In genomic region chr3:37072892-37073291, GRCh38 we compare ENCODE assay signal across 10 cellular contexts.
DNase-seq lines count a peak whose midpoint lies in the region; ATAC-seq, FAIRE-seq and TF ChIP-seq lines count a peak whose summit lies in the region.
"Had no signal": no experiment of that assay in that cellular context is flagged by ENCODE, and none has a peak within 500 bp of the region (broad histone marks: within the 10 kb centered on the region; RNA-seq: fewer than 3 reads in every experiment).

No MANE protein-coding gene starts in this region.

- H2AFZ ChIP-seq in DND-41 (ENCODE audit: low read depth, low read length) (no peak overlapping the region), K562 (ENCODE audit: low read depth, low read length) (no peak overlapping the region)

- H3K4me3 ChIP-seq in DND-41 (ENCODE audit: low read depth in 1 of 2, low read length in 2 of 2) (no peak overlapping the region), K562 (no peak overlapping the region)

- no peaks in the 10 kb centered on the region for H3K9me1 ChIP-seq in K562 (ENCODE audit: control insufficient read depth, insufficient read depth, low read length)

- peaks cover 76% of the 10 kb centered on the region for H3K36me3 Mint-ChIP-seq in nephron progenitor cell (ENCODE audit: low read depth)
- H3K36me3 Mint-ChIP-seq in stimulated activated effector memory CD8-positive, alpha-beta T cell treated with anti-CD3 and anti-CD28 coated beads, Interleukin-12 subunit alpha, Interleukin-12 subunit beta, amount 100 ng/mL, for 72 hours, result peaks cover 62% of the 10 kb centered on the region

- peak overlapping the region; percentile 86 for H3K27ac Mint-ChIP-seq in nephron progenitor cell
- H3K27ac Mint-ChIP-seq in stimulated activated effector memory CD8-positive, alpha-beta T cell treated with anti-CD3 and anti-CD28 coated beads, Interleukin-12 subunit alpha, Interleukin-12 subunit beta, amount 100 ng/mL, for 72 hours, result no peak overlapping the region

- FAIRE-seq in K562 (lab: Jason Lieb, UNC), result no peak

- in situ Hi-C loops in K562 (cut with MboI), result no loop called here

- TF ChIP-seq EP300 in K562 (IDR thresholded peaks at IDR 0.05; ENCODE audit: low read length), result no peak

- H3K9ac ChIP-seq in DND-41 (ENCODE audit: low read depth, low read length), result 0 out of 2 replicates have a peak overlapping the region, but pooled peaks have one; percentile 21
- H3K9ac ChIP-seq in K562 (ENCODE audit: insufficient read depth in 1 of 2, low read depth in 2 of 2, low read length in 2 of 2), result no peak overlapping the region

- H3K27me3 ChIP-seq in DND-41 (ENCODE audit: insufficient read depth, low read length, poor library complexity), result no peaks in the 10 kb centered on the region
- no peaks in the 10 kb centered on the region for H3K27me3 ChIP-seq in K562 (ENCODE audit: control insufficient read depth in 2 of 2, insufficient read depth in 2 of 2, low read length in 2 of 2)

- 54% methylated on average over 2 of the region's 2 CpGs for WGBS in K562 (ENCODE audit: insufficient coverage, low coverage, missing lambda C conversion rate)

- H3K4me1 Mint-ChIP-seq in nephron progenitor cell, result peaks cover 5% of the 10 kb centered on the region
- H3K4me1 Mint-ChIP-seq in stimulated activated effector memory CD8-positive, alpha-beta T cell treated with anti-CD3 and anti-CD28 coated beads, Interleukin-12 subunit alpha, Interleukin-12 subunit beta, amount 100 ng/mL, for 72 hours, result no peaks in the 10 kb centered on the region

- H3K9me3 Mint-ChIP-seq in nephron progenitor cell, result no peaks in the 10 kb centered on the region
- H3K9me3 Mint-ChIP-seq in stimulated activated effector memory CD8-positive, alpha-beta T cell treated with anti-CD3 and anti-CD28 coated beads, Interleukin-12 subunit alpha, Interleukin-12 subunit beta, amount 100 ng/mL, for 72 hours, result no peaks in the 10 kb centered on the region

- no peaks in the 10 kb centered on the region for H3K79me2 ChIP-seq in DND-41 (ENCODE audit: insufficient read depth, low read length)
- no peaks in the 10 kb centered on the region for H3K79me2 ChIP-seq in K562 (ENCODE audit: control insufficient read depth, insufficient read depth, low read length)

- H3K27me3 Mint-ChIP-seq in nephron progenitor cell (ENCODE audit: low read depth, poor library complexity), result no peaks in the 10 kb centered on the region

- H3K4me2 ChIP-seq in DND-41 (ENCODE audit: insufficient read depth, low read length) (peak overlapping the region; percentile 37; the same call in 1 of the 2 replicates), K562 (ENCODE audit: insufficient read depth, low read length) (no peak overlapping the region)

- intact Hi-C loops in K562 (cut with micrococcal nuclease), result no loop called here

- CTCF ChIA-PET in K562 (lab: Yijun Ruan, JAX; ENCODE audit: low intra/inter-chr PET ratio) (no interaction called here), GM10248 (lab: Yijun Ruan, JAX) (interaction anchor here (1.0 kb wide), 1 partner anchor 141 kb away, joined by 3 read pairs; no protein-coding TSS in a partner anchor)

- H3K9me3 ChIP-seq in DND-41 (ENCODE audit: insufficient read depth, low read length, severe bottlenecking) (no peaks in the 10 kb centered on the region), K562 (replicated peaks; ENCODE audit: control insufficient read depth, insufficient read depth, low read depth, low read length) (no peaks in the 10 kb centered on the region)

- H3K27ac ChIP-seq in DND-41 (ENCODE audit: low read length), result 0 out of 2 replicates have a peak overlapping the region, but pooled peaks have one; percentile 41
- H3K27ac ChIP-seq in K562 (ENCODE audit: extremely low read depth, low read depth, low read length), result no peak overlapping the region

- H3K36me3 ChIP-seq in DND-41 (ENCODE audit: insufficient read depth, low read length) (peaks cover 35% of the 10 kb centered on the region), K562 (ENCODE audit: control insufficient read depth, insufficient read depth, low read length) (peaks cover 31% of the 10 kb centered on the region)

- POLR2A ChIA-PET in K562 (lab: Yijun Ruan, JAX) (no interaction called here), GM10248 (lab: Yijun Ruan, JAX) (no interaction called here)

- ATAC-seq in DND-41 (ENCODE audit: insufficient read depth, low read depth), result peak; percentile 58
- no peak for ATAC-seq in K562
- ATAC-seq in stimulated activated effector memory CD8-positive, alpha-beta T cell treated with anti-CD3 and anti-CD28 coated beads, Interleukin-12 subunit alpha, Interleukin-12 subunit beta, amount 100 ng/mL, for 72 hours, result no peak
- no peak for ATAC-seq in HG03520 (IDR thresholded peaks at IDR 0.05; ENCODE audit: unreplicated experiment)

- TF ChIP-seq POLR2A in K562 (conservative IDR thresholded peaks at IDR 0.05), result no peak

- TF ChIP-seq RAD21 in K562 (CRISPR knock-in tag; conservative IDR thresholded peaks at IDR 0.05 in 1 of 2, IDR thresholded peaks at IDR 0.05 in 1 of 2), result no peak

- no peak for TF ChIP-seq CTCF in DND-41 (IDR thresholded peaks at IDR 0.05; ENCODE audit: borderline replicate concordance, extremely low read depth, low read length, poor library complexity, severe bottlenecking)
- no peak for TF ChIP-seq CTCF in K562 (IDR thresholded peaks at IDR 0.05 in 2 of 3, conservative IDR thresholded peaks at IDR 0.05 in 1 of 3; ENCODE audit: insufficient read depth in 2 of 3, low read depth in 1 of 3, low read length in 3 of 3)
- TF ChIP-seq CTCF in nephron progenitor cell (IDR thresholded peaks at IDR 0.05), result no peak
- TF ChIP-seq CTCF in GM10248 (IDR thresholded peaks at IDR 0.05; ENCODE audit: control extremely low read depth, extremely low read depth, low read depth, missing control alignments), result no peak

- no TSS peak for BruUV-seq in K562 (replicated peaks; lab: Mats Ljungman, UMichigan)

- peak; percentile 48 for DNase-seq in DND-41
- peak; percentile 61 for DNase-seq in M059J (ENCODE audit: low read depth)
- peak in 1 of 4 experiments; percentile 32 for DNase-seq in K562 (ENCODE audit: extremely low read depth in 1 of 4, low spot score in 3 of 4)
- no peak for DNase-seq in nephron progenitor cell
- DNase-seq in stimulated activated effector memory CD8-positive, alpha-beta T cell treated with anti-CD3 and anti-CD28 coated beads, Interleukin-12 subunit alpha, Interleukin-12 subunit beta, amount 100 ng/mL, for 72 hours (ENCODE audit: low spot score in 2 of 2), result no peak
- no peak for DNase-seq in stimulated activated CD4-positive, alpha-beta T cell treated with anti-CD3 and anti-CD28 coated beads, Interleukin-12 subunit alpha, Interleukin-12 subunit beta, amount 100 ng/mL, for 4 hours
- no peak for DNase-seq in GM10248 (ENCODE audit: extremely low spot score)
- DNase-seq: effector CD4-positive, alpha-beta T cell; NCI-H187 treated with DMSO at 0.1 percent for 48 hours had no signal

- H4K20me1 ChIP-seq in DND-41 (ENCODE audit: insufficient read depth, low read length), result no peaks in the 10 kb centered on the region
- H4K20me1 ChIP-seq in K562 (replicated peaks; ENCODE audit: control insufficient read depth, insufficient read depth, low read length), result no peaks in the 10 kb centered on the region

- H3K4me3 Mint-ChIP-seq in nephron progenitor cell, result no peak overlapping the region
- no peak overlapping the region for H3K4me3 Mint-ChIP-seq in stimulated activated effector memory CD8-positive, alpha-beta T cell treated with anti-CD3 and anti-CD28 coated beads, Interleukin-12 subunit alpha, Interleukin-12 subunit beta, amount 100 ng/mL, for 72 hours

- H3K4me1 ChIP-seq in DND-41 (ENCODE audit: insufficient read depth, low read length) (peaks cover 9% of the 10 kb centered on the region; the same call in 1 of the 2 replicates), K562 (replicated peaks in 1 of 2; ENCODE audit: control insufficient read depth in 2 of 2, insufficient read depth in 2 of 2, low read length in 2 of 2) (no peaks in the 10 kb centered on the region)

TF ChIP-seq in K562, 482 proteins besides CTCF, POLR2A, EP300 and RAD21 (continues in another document):
- TF ChIP-seq ZC3H4 (CRISPR knock-in tag; IDR thresholded peaks at IDR 0.05; ENCODE audit: borderline replicate concordance) (no peak), FOXA3 (CRISPR knock-in tag; conservative IDR thresholded peaks at IDR 0.05 in 1 of 2, IDR thresholded peaks at IDR 0.05 in 1 of 2) (peak in 1 of 2 experiments; percentile 60; a peak in 2 of 4 replicates), CREB5 (CRISPR knock-in tag; IDR thresholded peaks at IDR 0.05) (no peak), NFIC (IDR thresholded peaks at IDR 0.05) (peak; percentile 66), STAG1 (CRISPR knock-in tag; IDR thresholded peaks at IDR 0.05; ENCODE audit: borderline replicate concordance) (no peak), ZHX1 (conservative IDR thresholded peaks at IDR 0.05; ENCODE audit: low read length) (no peak), NFXL1 (CRISPR knock-in tag; IDR thresholded peaks at IDR 0.05) (no peak), CSDE1 (IDR thresholded peaks at IDR 0.05) (no peak)

Comparison
In these comparisons a context has a peak if more than half of its experiments do, and no peak if none do; other contexts are left out.
1. DNase-seq: peak in DND-41 (single experiment) and M059J (single experiment); none in nephron progenitor cell (single experiment), stimulated activated effector memory CD8-positive, alpha-beta T cell treated with anti-CD3 and anti-CD28 coated beads, Interleukin-12 subunit alpha, Interleukin-12 subunit beta, amount 100 ng/mL, for 72 hours (0 of 2), stimulated activated CD4-positive, alpha-beta T cell treated with anti-CD3 and anti-CD28 coated beads, Interleukin-12 subunit alpha, Interleukin-12 subunit beta, amount 100 ng/mL, for 4 hours (single experiment) and GM10248 (single experiment).